Comparison of ENCODE assay signal across 27 cellular contexts in genomic region chr4:181690498-181690897, GRCh38.
"Had no signal": no experiment of that assay in that cellular context is flagged by ENCODE, and none has a peak within 500 bp of the region (broad histone marks: within the 10 kb centered on the region; RNA-seq: fewer than 3 reads in every experiment).

No MANE protein-coding gene starts in this region.

- H3K9me3 ChIP-seq: Peyer's patch, SJSA1 had no signal

- ATAC-seq: K562 had no signal

- H3K4me3 ChIP-seq: K562, PC-9, Peyer's patch, SJSA1, SK-N-MC had no signal

- H3K27me3 ChIP-seq: Peyer's patch, SJSA1 had no signal

- FAIRE-seq: HTR-8/SVneo, K562 had no signal

- H3K36me3 ChIP-seq: Peyer's patch, SJSA1 had no signal

- DNase-seq: Kasumi-1; NCI-H1092; NCI-H1105 treated with DMSO at 0.1 percent for 48 hours; NCI-H1417 treated with DMSO at 0.1 percent for 48 hours; NCI-H1694 treated with DMSO at 0.1 percent for 48 hours; NCI-H1930; NCI-H2081; NCI-H2107; NCI-H2227 treated with DMSO at 0.1 percent for 48 hours; NCI-H446; NCI-H510A; NCI-H524 treated with DMSO at 0.1 percent for 48 hours; NCI-H774; NK-92 treated with Interleukin-12 subunit alpha and Interleukin-12 subunit beta, amount 100 ng/mL, for 24 hours; OCI-M1; PC-9; Peyer's patch; Right ventricle myocardium superior; RPMI8226; SIG-M5; T-helper 1 cell had no signal

- H3K4me2 ChIP-seq: KMS-11, PC-9 had no signal

- H2AFZ ChIP-seq: PC-9 had no signal

- H3K27ac ChIP-seq: HL-60, KMS-11, PC-9, Peyer's patch, SJSA1, SK-N-MC had no signal

- H3K9ac ChIP-seq: KMS-11 had no signal

- H3K4me1 ChIP-seq: Peyer's patch had no signal
